In genomic region chr22:26734339-26735018, GRCh38 we compare ENCODE assay signal across 21 cellular contexts.
DNase-seq lines count a peak whose midpoint lies in the region; ATAC-seq, FAIRE-seq and TF ChIP-seq lines count a peak whose summit lies in the region.
"Had no signal": no experiment of that assay in that cellular context is flagged by ENCODE, and none has a peak within 500 bp of the region (broad histone marks: within the 10 kb centered on the region; RNA-seq: fewer than 3 reads in every experiment).

No MANE protein-coding gene starts in this region.

- no peak overlapping the region for H3K4me3 Mint-ChIP-seq in neural progenitor cell
- H3K4me3 Mint-ChIP-seq: CD8-positive, alpha-beta T cell; H9 had no signal

- POLR2A ChIA-PET in HEK293 (lab: Yijun Ruan, JAX): no interaction called here
- POLR2A ChIA-PET in GM12878 (lab: Charles Lee): interaction anchor here (0.6 kb wide), 1 partner anchor 1593 kb away, joined by 4 read pairs; no protein-coding TSS in a partner anchor

- H3K4me1 ChIP-seq in HEK293 (ENCODE audit: control insufficient read depth, insufficient read depth, low read length) (no peaks in the 10 kb centered on the region), GM12878 (ENCODE audit: control insufficient read depth, insufficient read depth, low read length) (no peaks in the 10 kb centered on the region), neural progenitor cell (peaks cover 15% of the 10 kb centered on the region), thyroid gland (no peaks in the 10 kb centered on the region)

- no peak for TF ChIP-seq RAD21 in GM12878 (IDR thresholded peaks at IDR 0.05; ENCODE audit: insufficient read depth, low read depth, low read length)

- no peaks in the 10 kb centered on the region for H3F3A ChIP-seq in neural progenitor cell (ENCODE audit: low read depth)

- no peak overlapping the region for H3K4me3 ChIP-seq in HEK293 (ENCODE audit: low read depth, low read length)
- H3K4me3 ChIP-seq in GM12878: no peak overlapping the region
- no peak overlapping the region for H3K4me3 ChIP-seq in neural progenitor cell
- H3K4me3 ChIP-seq in thyroid gland (replicated peaks in 1 of 3): no peak overlapping the region

- RAD21 ChIA-PET in GM12878 (lab: Charles Lee; ENCODE audit: unreplicated experiment): no interaction called here

- no peak overlapping the region for H2AFZ ChIP-seq in GM12878 (ENCODE audit: control insufficient read depth, low read depth, low read length)
- H2AFZ ChIP-seq in neural progenitor cell (replicated peaks): no peak overlapping the region

- in situ Hi-C loops in GM12878 (cut with MboI): loop anchor here (5.0 kb wide), 1 partner anchor 48 kb away; no protein-coding TSS in a partner anchor

- no peaks in the 10 kb centered on the region for H3K9me3 ChIP-seq in HEK293 (ENCODE audit: control insufficient read depth, insufficient read depth, low read depth, low read length)
- no peaks in the 10 kb centered on the region; the same call in 2 of the 3 replicates for H3K9me3 ChIP-seq in GM12878 (replicated peaks; ENCODE audit: control insufficient read depth, insufficient read depth, low read length)
- H3K9me3 ChIP-seq in neural progenitor cell (ENCODE audit: low read depth): no peaks in the 10 kb centered on the region
- H3K9me3 ChIP-seq in thyroid gland: no peaks in the 10 kb centered on the region

- H3K4me1 Mint-ChIP-seq in neural progenitor cell: peaks cover 17% of the 10 kb centered on the region

- no peak for FAIRE-seq in GM12878 (lab: Jason Lieb, UNC)
- FAIRE-seq: GM12892, RCC 7860 had no signal

- no peaks in the 10 kb centered on the region for H4K20me1 ChIP-seq in GM12878 (ENCODE audit: control insufficient read depth, insufficient read depth)
- no peaks in the 10 kb centered on the region for H4K20me1 ChIP-seq in neural progenitor cell (ENCODE audit: low read depth)

- peaks cover 0 to 9% of the 10 kb centered on the region in 2 donors for H3K36me3 Mint-ChIP-seq in activated naive CD4-positive, alpha-beta T cell treated with anti-CD3 and anti-CD28 coated beads, Interleukin-2, amount 50 U/mL, for 72 hours
- peaks cover 14% of the 10 kb centered on the region for H3K36me3 Mint-ChIP-seq in neural progenitor cell

- no peak for TF ChIP-seq CTCF in HEK293 (tag by site-specific recombination; IDR thresholded peaks at IDR 0.05)
- TF ChIP-seq CTCF in GM12878 (IDR thresholded peaks at IDR 0.05 in 2 of 3, conservative IDR thresholded peaks at IDR 0.05 in 1 of 3; ENCODE audit: control insufficient read depth in 2 of 3, extremely low read depth in 1 of 3, insufficient read depth in 1 of 3, low read depth in 3 of 3, low read length in 3 of 3): no peak
- TF ChIP-seq CTCF in neural progenitor cell (IDR thresholded peaks at IDR 0.05): no peak
- no peak for TF ChIP-seq CTCF in thyroid gland (IDR thresholded peaks at IDR 0.05)

- H3K27me3 Mint-ChIP-seq in neural progenitor cell (ENCODE audit: insufficient read depth, low read depth): peaks cover 2% of the 10 kb centered on the region

- 88% methylated on average over 4 of the region's 4 CpGs for WGBS in GM12878 (ENCODE audit: insufficient coverage, insufficient replicate concordance, low lambda C conversion rate, missing lambda C conversion rate)
- 90 to 92% methylated on average over 4 of the region's 4 CpGs for WGBS in thyroid gland, 2 donors

- TF ChIP-seq EP300 in GM12878 (IDR thresholded peaks at IDR 0.05; ENCODE audit: borderline replicate concordance in 1 of 2, control insufficient read depth in 1 of 2, low read depth in 2 of 2, low read length in 2 of 2): no peak

- H3K79me2 ChIP-seq in GM12878 (ENCODE audit: control insufficient read depth, insufficient read depth, low read length) (no peaks in the 10 kb centered on the region), neural progenitor cell (ENCODE audit: low read depth) (no peaks in the 10 kb centered on the region)

- H3K4me2 ChIP-seq in GM12878 (ENCODE audit: control insufficient read depth, insufficient read depth) (no peak overlapping the region), neural progenitor cell (no peak overlapping the region)

- TF ChIP-seq POLR2A in GM12878 (IDR thresholded peaks at IDR 0.05; ENCODE audit: low read depth, low read length) (no peak), thyroid gland (IDR thresholded peaks at IDR 0.05) (no peak)

- no peak for ATAC-seq in activated naive CD4-positive, alpha-beta T cell treated with anti-CD3 and anti-CD28 coated beads, Interleukin-2, amount 50 U/mL, for 72 hours
- ATAC-seq in GM12878: no peak
- ATAC-seq: CD8-positive, alpha-beta T cell had no signal

- H3K9ac ChIP-seq in GM12878 (ENCODE audit: control insufficient read depth, insufficient read depth, low read length) (no peak overlapping the region), neural progenitor cell (no peak overlapping the region)

- no peaks in the 10 kb centered on the region for H3K27me3 ChIP-seq in GM12878 (replicated peaks in 1 of 2; ENCODE audit: control insufficient read depth in 2 of 2, insufficient read depth in 2 of 2, low read length in 1 of 2)
- H3K27me3 ChIP-seq in neural progenitor cell: no peaks in the 10 kb centered on the region
- no peaks in the 10 kb centered on the region for H3K27me3 ChIP-seq in thyroid gland

- no peak for DNase-seq in activated naive CD4-positive, alpha-beta T cell treated with anti-CD3 and anti-CD28 coated beads, Interleukin-2, amount 50 U/mL, for 72 hours (ENCODE audit: low spot score in 2 of 2)
- no peak for DNase-seq in activated naive CD4-positive, alpha-beta T cell treated with Interleukin-2 at 50 U/mL for 16 hours
- DNase-seq in GM12878 (ENCODE audit: low read depth, low spot score): no peak
- DNase-seq in neural progenitor cell (ENCODE audit: low spot score): no peak
- DNase-seq in SW 1271 (lab: John Stamatoyannopoulos, UW): no peak
- DNase-seq in thyroid gland: no peak
- no peak for DNase-seq in medulla oblongata (ENCODE audit: extremely low spot score)
- DNase-seq: AML-193; C1 segment of cervical spinal cord; CD8-positive, alpha-beta T cell; DND-41; H9; IMR-90; NCI-H1694 treated with DMSO at 0.1 percent for 48 hours; NCI-H2081 treated with DMSO at 0.1 percent for 48 hours; NCI-H446; NCI-H526; OCI-M1 had no signal

- peak overlapping the region; percentile 3 to 56 for H3K27ac Mint-ChIP-seq in activated naive CD4-positive, alpha-beta T cell treated with anti-CD3 and anti-CD28 coated beads, Interleukin-2, amount 50 U/mL, for 72 hours
- peak overlapping the region; percentile 48 for H3K27ac Mint-ChIP-seq in neural progenitor cell
- H3K27ac Mint-ChIP-seq: CD8-positive, alpha-beta T cell; H9 had no signal

- H3K27ac ChIP-seq in HEK293 (ENCODE audit: extremely low read depth, low read depth, low read length) (no peak overlapping the region), GM12878 (ENCODE audit: control insufficient read depth, insufficient read depth) (no peak overlapping the region), neural progenitor cell (no peak overlapping the region), thyroid gland (no peak overlapping the region)

- SMC1A ChIA-PET in GM12878 (lab: Charles Lee; ENCODE audit: uncharacterized antibody, unreplicated experiment): interaction anchor here (0.7 kb wide), 1 partner anchor 152 kb away, joined by 3 read pairs; no protein-coding TSS in a partner anchor

- peaks cover 0 to 3% of the 10 kb centered on the region in 2 experiments; a peak in 1 of 3 replicates for H3K36me3 ChIP-seq in HEK293 (ENCODE audit: control insufficient read depth in 2 of 2, insufficient read depth in 1 of 2, low read length in 2 of 2)
- H3K36me3 ChIP-seq in GM12878 (ENCODE audit: control insufficient read depth in 2 of 2, insufficient read depth in 2 of 2, low read length in 1 of 2): peaks cover 0 to 3% of the 10 kb centered on the region in 2 experiments; a peak in 1 of 4 replicates
- H3K36me3 ChIP-seq in neural progenitor cell: no peaks in the 10 kb centered on the region
- H3K36me3 ChIP-seq in thyroid gland: no peaks in the 10 kb centered on the region

- no peaks in the 10 kb centered on the region for H3K9me3 Mint-ChIP-seq in activated naive CD4-positive, alpha-beta T cell treated with anti-CD3 and anti-CD28 coated beads, Interleukin-2, amount 50 U/mL, for 72 hours
- peaks cover 12% of the 10 kb centered on the region for H3K9me3 Mint-ChIP-seq in neural progenitor cell
- H3K9me3 Mint-ChIP-seq: CD8-positive, alpha-beta T cell had no signal

- CTCF ChIA-PET in HEK293 (lab: Yijun Ruan, JAX): interaction anchor here (1.1 to 1.4 kb wide), 2 partner anchors 18 to 22 kb away, joined by 4 read pairs; no protein-coding TSS in a partner anchor
- CTCF ChIA-PET in GM12878 (lab: Yijun Ruan, JAX): interaction anchor here (2.2 kb wide), 1 partner anchor 56 kb away, joined by 6 read pairs; no protein-coding TSS in a partner anchor

- BruUV-seq in GM12878 (replicated peaks; lab: Mats Ljungman, UMichigan): TSS peak; percentile 18

- intact Hi-C loops in GM12878 (cut with micrococcal nuclease; ENCODE audit: unreplicated experiment) (no loop called here), thyroid gland (cut with DNase I) (no loop called here)

TF ChIP-seq in HEK293, 187 proteins besides CTCF, POLR2A, EP300 and RAD21:
- TF ChIP-seq ZIC2 (tag by site-specific recombination; IDR thresholded peaks at IDR 0.05) (no peak), ZNF623 (tag by site-specific recombination; IDR thresholded peaks at IDR 0.05) (peak; percentile 90)

TF ChIP-seq in GM12878, 131 proteins besides CTCF, POLR2A, EP300 and RAD21:
- no peak for TF ChIP-seq PKNOX1 (IDR thresholded peaks at IDR 0.05)
